In the genomic region with DNA sequence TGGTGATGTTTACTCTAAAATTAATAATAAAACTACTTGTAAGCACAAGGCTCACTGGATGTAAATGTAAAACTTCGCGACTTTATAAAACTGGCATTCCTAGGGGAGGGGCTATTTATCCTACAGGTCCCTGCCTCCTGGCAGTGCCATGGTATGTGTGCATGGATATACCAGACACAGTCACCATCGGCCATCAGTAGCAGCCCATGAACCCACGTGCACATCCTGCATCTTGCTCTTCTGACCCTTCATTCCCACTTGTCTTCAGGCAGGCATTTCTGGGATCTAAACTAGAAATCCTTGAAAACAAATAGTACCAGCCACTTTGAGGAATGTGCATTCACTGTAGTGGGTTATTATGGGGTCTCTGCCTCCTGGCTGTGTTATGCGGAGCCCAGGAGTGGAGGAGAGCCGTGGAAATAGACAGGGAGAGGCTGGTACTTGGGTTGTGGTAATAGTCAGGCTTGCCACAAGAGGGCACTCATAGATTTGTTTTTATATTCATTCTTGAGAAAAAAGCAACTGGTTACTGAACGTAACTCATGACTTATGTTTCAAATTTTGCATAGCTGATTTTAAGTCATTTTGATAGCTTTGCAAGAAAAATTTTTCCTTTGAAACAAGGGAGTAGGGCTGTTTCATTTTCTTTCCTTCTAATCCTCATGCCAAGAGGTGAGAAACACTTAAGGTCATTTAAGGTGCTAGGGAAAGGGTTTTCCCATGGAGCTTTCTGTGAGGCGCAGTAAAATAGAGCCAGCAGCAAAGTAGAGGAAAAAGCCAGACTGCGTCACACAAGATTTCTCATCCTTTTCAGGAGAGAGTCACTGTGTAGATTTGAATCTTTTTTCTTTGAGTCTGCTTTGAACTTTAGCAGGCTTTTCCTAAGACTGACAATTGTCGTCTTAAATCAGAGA, we compare ENCODE assay signal across 8 cellular contexts. TPM values are rescaled to one million over a fixed set of nuclear protein-coding genes. Genes with fewer than 3 reads are reported as not detected.
DNase-seq lines count a peak whose midpoint lies in the region; ATAC-seq, FAIRE-seq and TF ChIP-seq lines count a peak whose summit lies in the region.

No MANE protein-coding gene starts in this region.

- peaks cover 6% of the 10 kb centered on the region for H3K4me1 ChIP-seq in testis

- no peaks in the 10 kb centered on the region for H3K27me3 Mint-ChIP-seq in activated CD4-positive, alpha-beta memory T cell treated with anti-CD3 and anti-CD28 coated beads for 36 hours

- H3K36me3 ChIP-seq in testis (ENCODE audit: low read depth, missing control alignments) = no peaks in the 10 kb centered on the region

- no peaks in the 10 kb centered on the region for H3K9me3 Mint-ChIP-seq in activated CD4-positive, alpha-beta memory T cell treated with anti-CD3 and anti-CD28 coated beads for 36 hours

- H3K27me3 ChIP-seq in testis = no peaks in the 10 kb centered on the region

- peak overlapping the region in 1 of 2 donors; percentile 19 for H3K27ac ChIP-seq in testis

- H3K4me3 Mint-ChIP-seq in activated CD4-positive, alpha-beta memory T cell treated with anti-CD3 and anti-CD28 coated beads for 36 hours = no peak overlapping the region

- no peaks in the 10 kb centered on the region for H3K4me1 Mint-ChIP-seq in activated CD4-positive, alpha-beta memory T cell treated with anti-CD3 and anti-CD28 coated beads for 36 hours (ENCODE audit: low read depth)

- TF ChIP-seq CTCF in AG10803 (conservative IDR thresholded peaks at IDR 0.05; ENCODE audit: low read length) (peak; percentile 77), testis (IDR thresholded peaks at IDR 0.05) (peak; percentile 70 to 75 (median 74))

- ATAC-seq in GM21390 (IDR thresholded peaks at IDR 0.05; ENCODE audit: unreplicated experiment) = no peak

- H3K4me3 ChIP-seq in AG10803 (ENCODE audit: low read length) (no peak overlapping the region), testis (no peak overlapping the region)

- CTCF ChIA-PET in activated CD4-positive, alpha-beta memory T cell treated with anti-CD3 and anti-CD28 coated beads for 36 hours (lab: Charles Lee) = interaction anchor here (0.6 to 5.5 kb wide), 49 partner anchors 9 to 518 kb away, joined by 3 to 112 read pairs (median 4); partner anchors contain the start of genes CCDC177, ERH and GALNT16

- peak; percentile 69 for FAIRE-seq in GM18507 (lab: Jason Lieb, UNC)

- TF ChIP-seq POLR2A in erythroblast (IDR thresholded peaks at IDR 0.05; ENCODE audit: low read length) = no peak
- no peak for TF ChIP-seq POLR2A in testis (IDR thresholded peaks at IDR 0.05)

- peaks cover 3% of the 10 kb centered on the region for H3K36me3 Mint-ChIP-seq in activated CD4-positive, alpha-beta memory T cell treated with anti-CD3 and anti-CD28 coated beads for 36 hours

- intact Hi-C loops in activated CD4-positive, alpha-beta memory T cell treated with anti-CD3 and anti-CD28 coated beads for 36 hours (cut with micrococcal nuclease) = loop anchor here (1.0 to 5.0 kb wide), 3 partner anchors 110 to 332 kb away; partner anchors contain the start of gene CCDC177
- intact Hi-C loops in testis (cut with DNase I; ENCODE audit: low total_unique reads) = loop anchor here (10.0 kb wide), 2 partner anchors 122 to 212 kb away; no protein-coding TSS in a partner anchor

- DNase-seq in AG10803 (ENCODE audit: low read depth) = peak; percentile 77
- no peak for DNase-seq in GM18507 (ENCODE audit: extremely low spot score, insufficient read length, low read depth)
- peak; percentile 48 for DNase-seq in NCI-H345 (lab: John Stamatoyannopoulos, UW)
- peak; percentile 62 for DNase-seq in activated CD4-positive, alpha-beta memory T cell treated with anti-CD3 and anti-CD28 coated beads for 36 hours
- peak; percentile 54 to 72 for DNase-seq in erythroblast (lab: John Stamatoyannopoulos, UW)
- peak; percentile 74 for DNase-seq in myocyte (ENCODE audit: low read depth)
- peak; percentile 80 for DNase-seq in testis

- H3K9me3 ChIP-seq in testis = no peaks in the 10 kb centered on the region

- POLR2A ChIA-PET in activated CD4-positive, alpha-beta memory T cell treated with anti-CD3 and anti-CD28 coated beads for 36 hours (lab: Charles Lee) = no interaction called here

- WGBS in testis, 2 donors = 54 to 55% methylated on average over 10 of the region's 10 CpGs

- H3K27ac Mint-ChIP-seq in activated CD4-positive, alpha-beta memory T cell treated with anti-CD3 and anti-CD28 coated beads for 36 hours = no peak overlapping the region

RNA-seq across cellular contexts. Expression of gene GALNT16, which starts 17.4 kb away (rescaled TPM):
- not detected for total RNA-seq in activated CD4-positive, alpha-beta memory T cell treated with anti-CD3 and anti-CD28 coated beads for 36 hours
- 2.9 and 4.5 TPM in 2 replicates for total RNA-seq in myocyte
- polyA plus RNA-seq in myocyte (2012) = 19.3 TPM
- total RNA-seq in testis = 1 to 10 TPM; 5.6 to 6.3 TPM
- 11.1 TPM for polyA plus RNA-seq in testis (ENCODE audit: insufficient read depth, low read depth, low replicate concordance)

RNA-seq across cellular contexts. Expression of gene EXD2, which starts 51.3 kb away (rescaled TPM):
- 10 to 100 TPM; 10.5 to 11.5 TPM for total RNA-seq in activated CD4-positive, alpha-beta memory T cell treated with anti-CD3 and anti-CD28 coated beads for 36 hours
- 13.6 and 20.6 TPM in 2 replicates for total RNA-seq in myocyte
- polyA plus RNA-seq in myocyte (2012) = 12.0 TPM
- 10 to 100 TPM; 22.4 to 27.2 TPM for total RNA-seq in testis
- polyA plus RNA-seq in testis (ENCODE audit: insufficient read depth, low read depth, low replicate concordance) = 70.3 TPM
